In the genomic region with DNA sequence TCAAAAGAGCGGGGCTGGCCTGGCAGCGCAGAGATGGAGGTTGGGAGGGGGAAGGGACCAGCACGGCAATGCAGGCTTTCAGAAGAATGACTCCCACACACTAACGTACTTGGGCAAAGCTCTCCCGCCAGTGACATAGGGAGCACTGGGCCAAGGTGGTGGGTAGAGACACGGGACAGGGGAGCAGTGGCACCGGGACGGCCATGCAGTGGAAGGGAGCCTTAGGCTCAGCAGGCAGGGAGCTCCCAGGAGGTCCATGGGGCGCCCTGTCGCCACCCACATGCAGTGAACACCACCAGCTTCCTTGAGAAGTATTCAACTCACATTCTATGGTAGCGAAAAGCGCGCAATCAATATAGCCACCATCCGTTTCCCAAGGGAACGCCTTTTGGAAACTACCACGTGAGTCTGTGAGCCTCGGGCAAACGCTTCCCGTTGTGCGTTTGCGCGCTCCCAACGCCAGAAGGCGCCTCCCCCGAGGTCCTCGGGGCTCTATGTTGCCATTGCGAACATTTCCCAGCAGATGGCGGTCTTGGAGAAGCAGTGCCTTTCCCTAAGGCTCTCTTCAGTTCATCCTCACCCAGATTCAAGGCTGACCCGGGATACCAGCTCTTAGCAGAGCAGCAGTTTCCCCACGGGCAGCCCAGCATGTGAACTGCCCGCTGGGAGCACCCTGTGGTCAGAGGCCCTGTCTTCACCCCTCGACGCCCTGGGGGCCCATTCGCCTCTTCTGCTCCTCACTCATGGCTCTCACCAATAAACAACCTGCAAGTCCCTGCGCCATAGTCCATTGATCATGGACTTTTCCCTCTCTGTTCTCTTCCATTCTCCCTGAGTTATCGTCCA, we compare ENCODE assay signal across 8 cellular contexts. TPM values are rescaled to one million over a fixed set of nuclear protein-coding genes. Genes with fewer than 3 reads are reported as not detected.
A peak's percentile ranks its signal among the peaks of the same experiment; 100 is the strongest.
DNase-seq lines count a peak whose midpoint lies in the region; ATAC-seq, FAIRE-seq and TF ChIP-seq lines count a peak whose summit lies in the region.

No MANE protein-coding gene starts in this region.

- no peaks in the 10 kb centered on the region for H4K20me1 ChIP-seq in keratinocyte (ENCODE audit: control insufficient read depth, extremely low read depth, insufficient read depth, low read length)

- peak; percentile 91 to 100 (median 98) for TF ChIP-seq CTCF in keratinocyte (optimal IDR thresholded peaks at IDR 0.05 in 1 of 3, IDR thresholded peaks at IDR 0.05 in 1 of 3, conservative IDR thresholded peaks at IDR 0.05 in 1 of 3; ENCODE audit: extremely low read depth in 1 of 3, insufficient read depth in 2 of 3, low read length in 3 of 3)

- H3K4me3 ChIP-seq in keratinocyte (ENCODE audit: control insufficient read depth in 2 of 3, extremely low read depth in 1 of 3, insufficient read depth in 2 of 3, low read depth in 1 of 3, low read length in 3 of 3) = peak overlapping the region; percentile 36 to 74 (median 52)

- peak; percentile 73 for ATAC-seq in HG03066 (IDR thresholded peaks at IDR 0.05; ENCODE audit: low read depth, unreplicated experiment)

- DNase-seq in GM18507 (ENCODE audit: extremely low spot score, insufficient read length, low read depth) = peak; percentile 77
- DNase-seq in NCI-H2196 treated with DMSO at 0.1 percent for 48 hours (lab: John Stamatoyannopoulos, UW; ENCODE audit: unreplicated experiment) = peak; percentile 11
- peak; percentile 32 for DNase-seq in activated CD4-positive, CD25-positive, alpha-beta regulatory T cell treated with anti-CD3 and anti-CD28 coated beads, Interleukin-2, amount 50 U/mL, for 16 hours (ENCODE audit: low read depth, low spot score)
- DNase-seq in cerebellar nuclear complex (lab: John Stamatoyannopoulos, UW) = peak; percentile 54 to 57
- no peak for DNase-seq in keratinocyte (ENCODE audit: low read depth, low spot score)
- DNase-seq in stimulated activated CD4-positive, alpha-beta T cell treated with anti-CD3 and anti-CD28 coated beads, Interleukin-15, amount 100 ng/mL, for 24 hours = peak; percentile 86

- no peak overlapping the region for H3K27ac ChIP-seq in keratinocyte (ENCODE audit: control insufficient read depth, insufficient read depth, low read length)

- dilution Hi-C loops in keratinocyte (cut with MboI; ENCODE audit: extremely low pct_ligation_motif_present, low sequenced_read_pairs) = no loop called here

- H3K9me3 ChIP-seq in keratinocyte (ENCODE audit: control insufficient read depth, low read depth, low read length) = no peaks in the 10 kb centered on the region

- peak overlapping the region; percentile 37 for H3K9ac ChIP-seq in keratinocyte (ENCODE audit: control insufficient read depth, extremely low read depth, insufficient read depth, low read length)

- no peaks in the 10 kb centered on the region for H3K9me1 ChIP-seq in keratinocyte (ENCODE audit: control insufficient read depth, extremely low read depth, insufficient read depth, low read length)

- FAIRE-seq in A204.1 (lab: Jason Lieb, UNC) (peak; percentile 94), GM18507 (lab: Jason Lieb, UNC) (peak; percentile 94), keratinocyte (lab: Jason Lieb, UNC) (peak; percentile 97)

- H3K27me3 ChIP-seq in keratinocyte (ENCODE audit: control insufficient read depth, extremely low read depth, insufficient read depth, low read length) = peaks cover 9% of the 10 kb centered on the region

- H3K79me2 ChIP-seq in keratinocyte (ENCODE audit: control insufficient read depth, insufficient read depth, low read length) = no peaks in the 10 kb centered on the region

- peak overlapping the region; percentile 93 for H3K4me2 ChIP-seq in keratinocyte (ENCODE audit: control insufficient read depth, extremely low read depth, insufficient read depth, low read depth, low read length)

- peaks cover 9% of the 10 kb centered on the region for H3K4me1 ChIP-seq in keratinocyte (ENCODE audit: control insufficient read depth, extremely low read depth, insufficient read depth, low read length)

- peak overlapping the region; percentile 98 for H2AFZ ChIP-seq in keratinocyte (ENCODE audit: control insufficient read depth, low read length)

- H3K36me3 ChIP-seq in keratinocyte (ENCODE audit: control insufficient read depth in 2 of 2, extremely low read depth in 1 of 2, insufficient read depth in 2 of 2, low read length in 2 of 2) = no peaks in the 10 kb centered on the region

RNA-seq across cellular contexts. Expression of a gene that starts 16.4 kb away (rescaled TPM):
- not detected in 3 replicates for polyA plus RNA-seq in keratinocyte
- not detected for polyA plus RNA-seq in keratinocyte (2011; ENCODE audit: low read depth)
- polyA plus RNA-seq in keratinocyte (2011; cell fraction: cytosol; rRNA removed) = not detected in 2 replicates
- polyA plus RNA-seq in keratinocyte (2011; cell fraction: nucleus; rRNA removed) = not detected in 2 replicates
- not detected in 2 replicates for polyA plus RNA-seq in keratinocyte (2012; ENCODE audit: low replicate concordance)
- polyA minus RNA-seq in keratinocyte = 0.06 to 0.23 TPM in 2 of 3 replicates, not detected in the other
- not detected for polyA minus RNA-seq in keratinocyte (2011; cell fraction: cytosol; rRNA and poly(A)+ RNA removed)
- not detected in 2 replicates for polyA minus RNA-seq in keratinocyte (2011; cell fraction: nucleus; rRNA and poly(A)+ RNA removed)
